In the genomic region with DNA sequence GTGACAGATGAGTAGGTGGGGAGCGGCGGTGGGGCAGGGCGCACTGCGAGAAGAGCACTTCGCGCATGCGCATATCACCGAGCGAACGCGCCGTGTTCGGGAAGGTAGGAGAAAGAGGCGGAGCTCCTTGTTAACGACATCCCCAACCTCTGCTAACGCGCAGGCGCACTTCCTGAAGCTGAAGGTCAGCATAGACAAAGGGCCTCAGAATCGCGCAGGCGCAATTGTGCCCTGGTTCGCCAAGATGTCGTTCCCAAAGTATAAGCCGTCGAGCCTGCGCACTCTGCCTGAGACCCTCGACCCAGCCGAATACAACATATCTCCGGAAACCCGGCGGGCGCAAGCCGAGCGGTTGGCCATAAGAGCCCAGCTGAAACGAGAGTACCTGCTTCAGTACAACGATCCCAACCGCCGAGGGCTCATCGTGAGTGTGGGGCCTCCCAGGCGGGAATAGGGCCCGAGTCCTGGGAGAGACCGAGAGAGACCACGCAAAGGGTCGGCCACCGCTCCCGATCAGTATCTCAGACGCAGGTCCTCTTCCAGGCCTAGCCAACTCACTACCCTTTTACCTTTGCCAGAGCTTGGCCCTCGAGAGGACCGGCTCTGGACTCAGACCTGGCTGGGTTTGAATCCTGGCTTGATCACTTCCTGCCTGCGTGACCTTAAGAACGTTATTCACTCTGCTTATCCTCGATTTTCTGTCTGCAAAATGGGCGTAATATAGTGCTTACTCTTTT, we compare ENCODE assay signal across 1 cellular context.
TF ChIP-seq lines count a peak whose summit lies in the region.

A gene (plus strand): TSS at position 221 of the 737 bp plus-strand sequence. CDS start 24 bp downstream, at position 245.

TF ChIP-seq in HepG2, 621 proteins besides CTCF, POLR2A, EP300 and RAD21 (continued from another document and continues in another):
- TF ChIP-seq, protein P1, sequence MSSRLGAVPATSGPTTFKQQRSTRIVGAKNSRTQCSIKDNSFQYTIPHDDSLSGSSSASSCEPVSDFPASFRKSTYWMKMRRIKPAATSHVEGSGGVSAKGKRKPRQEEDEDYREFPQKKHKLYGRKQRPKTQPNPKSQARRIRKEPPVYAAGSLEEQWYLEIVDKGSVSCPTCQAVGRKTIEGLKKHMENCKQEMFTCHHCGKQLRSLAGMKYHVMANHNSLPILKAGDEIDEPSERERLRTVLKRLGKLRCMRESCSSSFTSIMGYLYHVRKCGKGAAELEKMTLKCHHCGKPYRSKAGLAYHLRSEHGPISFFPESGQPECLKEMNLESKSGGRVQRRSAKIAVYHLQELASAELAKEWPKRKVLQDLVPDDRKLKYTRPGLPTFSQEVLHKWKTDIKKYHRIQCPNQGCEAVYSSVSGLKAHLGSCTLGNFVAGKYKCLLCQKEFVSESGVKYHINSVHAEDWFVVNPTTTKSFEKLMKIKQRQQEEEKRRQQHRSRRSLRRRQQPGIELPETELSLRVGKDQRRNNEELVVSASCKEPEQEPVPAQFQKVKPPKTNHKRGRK (CRISPR knock-in tag; IDR thresholded peaks at IDR 0.05): no peak
- TF ChIP-seq TBX3 (IDR thresholded peaks at IDR 0.05; ENCODE audit: borderline replicate concordance) (no peak), ZNF879 (CRISPR knock-in tag; IDR thresholded peaks at IDR 0.05) (no peak), ZNF543 (CRISPR knock-in tag; IDR thresholded peaks at IDR 0.05) (peak; percentile 81; the same call in 1 of the 2 replicates), ZNF598 (CRISPR knock-in tag; IDR thresholded peaks at IDR 0.05; ENCODE audit: borderline replicate concordance) (peak; percentile 97), ZNF563 (CRISPR knock-in tag; IDR thresholded peaks at IDR 0.05) (0 out of 2 replicates have a peak, but pooled peaks have one; percentile 52), IRF2 (CRISPR knock-in tag; IDR thresholded peaks at IDR 0.05) (no peak), NKX3-1 (CRISPR knock-in tag; IDR thresholded peaks at IDR 0.05) (no peak), ZNF619 (CRISPR knock-in tag; IDR thresholded peaks at IDR 0.05) (peak; percentile 84), HES4 (CRISPR knock-in tag; IDR thresholded peaks at IDR 0.05; ENCODE audit: borderline replicate concordance) (0 out of 2 replicates have a peak, but pooled peaks have one; percentile 30), SOX13 (IDR thresholded peaks at IDR 0.05) (no peak), SOX13 (CRISPR knock-in tag; conservative IDR thresholded peaks at IDR 0.05 in 1 of 2, IDR thresholded peaks at IDR 0.05 in 1 of 2) (no peak), HNF4A (CRISPR knock-in tag; IDR thresholded peaks at IDR 0.05) (no peak), TOE1 (CRISPR knock-in tag; IDR thresholded peaks at IDR 0.05) (no peak), ZNF432 (CRISPR knock-in tag; IDR thresholded peaks at IDR 0.05; ENCODE audit: borderline replicate concordance) (no peak)
- TF ChIP-seq, protein P2, sequence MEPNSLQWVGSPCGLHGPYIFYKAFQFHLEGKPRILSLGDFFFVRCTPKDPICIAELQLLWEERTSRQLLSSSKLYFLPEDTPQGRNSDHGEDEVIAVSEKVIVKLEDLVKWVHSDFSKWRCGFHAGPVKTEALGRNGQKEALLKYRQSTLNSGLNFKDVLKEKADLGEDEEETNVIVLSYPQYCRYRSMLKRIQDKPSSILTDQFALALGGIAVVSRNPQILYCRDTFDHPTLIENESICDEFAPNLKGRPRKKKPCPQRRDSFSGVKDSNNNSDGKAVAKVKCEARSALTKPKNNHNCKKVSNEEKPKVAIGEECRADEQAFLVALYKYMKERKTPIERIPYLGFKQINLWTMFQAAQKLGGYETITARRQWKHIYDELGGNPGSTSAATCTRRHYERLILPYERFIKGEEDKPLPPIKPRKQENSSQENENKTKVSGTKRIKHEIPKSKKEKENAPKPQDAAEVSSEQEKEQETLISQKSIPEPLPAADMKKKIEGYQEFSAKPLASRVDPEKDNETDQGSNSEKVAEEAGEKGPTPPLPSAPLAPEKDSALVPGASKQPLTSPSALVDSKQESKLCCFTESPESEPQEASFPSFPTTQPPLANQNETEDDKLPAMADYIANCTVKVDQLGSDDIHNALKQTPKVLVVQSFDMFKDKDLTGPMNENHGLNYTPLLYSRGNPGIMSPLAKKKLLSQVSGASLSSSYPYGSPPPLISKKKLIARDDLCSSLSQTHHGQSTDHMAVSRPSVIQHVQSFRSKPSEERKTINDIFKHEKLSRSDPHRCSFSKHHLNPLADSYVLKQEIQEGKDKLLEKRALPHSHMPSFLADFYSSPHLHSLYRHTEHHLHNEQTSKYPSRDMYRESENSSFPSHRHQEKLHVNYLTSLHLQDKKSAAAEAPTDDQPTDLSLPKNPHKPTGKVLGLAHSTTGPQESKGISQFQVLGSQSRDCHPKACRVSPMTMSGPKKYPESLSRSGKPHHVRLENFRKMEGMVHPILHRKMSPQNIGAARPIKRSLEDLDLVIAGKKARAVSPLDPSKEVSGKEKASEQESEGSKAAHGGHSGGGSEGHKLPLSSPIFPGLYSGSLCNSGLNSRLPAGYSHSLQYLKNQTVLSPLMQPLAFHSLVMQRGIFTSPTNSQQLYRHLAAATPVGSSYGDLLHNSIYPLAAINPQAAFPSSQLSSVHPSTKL (CRISPR knock-in tag; IDR thresholded peaks at IDR 0.05): peak; percentile 35
- TF ChIP-seq, protein P3, sequence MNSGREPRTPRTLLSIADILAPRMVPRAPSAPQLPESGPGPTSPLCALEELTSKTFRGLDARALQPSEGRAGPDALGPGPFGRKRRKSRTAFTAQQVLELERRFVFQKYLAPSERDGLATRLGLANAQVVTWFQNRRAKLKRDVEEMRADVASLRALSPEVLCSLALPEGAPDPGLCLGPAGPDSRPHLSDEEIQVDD (CRISPR knock-in tag; IDR thresholded peaks at IDR 0.05; ENCODE audit: borderline replicate concordance): no peak
- TF ChIP-seq, protein P4, sequence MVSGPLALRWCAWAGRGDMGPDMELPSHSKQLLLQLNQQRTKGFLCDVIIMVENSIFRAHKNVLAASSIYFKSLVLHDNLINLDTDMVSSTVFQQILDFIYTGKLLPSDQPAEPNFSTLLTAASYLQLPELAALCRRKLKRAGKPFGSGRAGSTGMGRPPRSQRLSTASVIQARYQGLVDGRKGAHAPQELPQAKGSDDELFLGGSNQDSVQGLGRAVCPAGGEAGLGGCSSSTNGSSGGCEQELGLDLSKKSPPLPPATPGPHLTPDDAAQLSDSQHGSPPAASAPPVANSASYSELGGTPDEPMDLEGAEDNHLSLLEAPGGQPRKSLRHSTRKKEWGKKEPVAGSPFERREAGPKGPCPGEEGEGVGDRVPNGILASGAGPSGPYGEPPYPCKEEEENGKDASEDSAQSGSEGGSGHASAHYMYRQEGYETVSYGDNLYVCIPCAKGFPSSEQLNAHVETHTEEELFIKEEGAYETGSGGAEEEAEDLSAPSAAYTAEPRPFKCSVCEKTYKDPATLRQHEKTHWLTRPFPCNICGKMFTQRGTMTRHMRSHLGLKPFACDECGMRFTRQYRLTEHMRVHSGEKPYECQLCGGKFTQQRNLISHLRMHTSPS (CRISPR knock-in tag; IDR thresholded peaks at IDR 0.05; ENCODE audit: low read depth): no peak
- TF ChIP-seq, protein P5, sequence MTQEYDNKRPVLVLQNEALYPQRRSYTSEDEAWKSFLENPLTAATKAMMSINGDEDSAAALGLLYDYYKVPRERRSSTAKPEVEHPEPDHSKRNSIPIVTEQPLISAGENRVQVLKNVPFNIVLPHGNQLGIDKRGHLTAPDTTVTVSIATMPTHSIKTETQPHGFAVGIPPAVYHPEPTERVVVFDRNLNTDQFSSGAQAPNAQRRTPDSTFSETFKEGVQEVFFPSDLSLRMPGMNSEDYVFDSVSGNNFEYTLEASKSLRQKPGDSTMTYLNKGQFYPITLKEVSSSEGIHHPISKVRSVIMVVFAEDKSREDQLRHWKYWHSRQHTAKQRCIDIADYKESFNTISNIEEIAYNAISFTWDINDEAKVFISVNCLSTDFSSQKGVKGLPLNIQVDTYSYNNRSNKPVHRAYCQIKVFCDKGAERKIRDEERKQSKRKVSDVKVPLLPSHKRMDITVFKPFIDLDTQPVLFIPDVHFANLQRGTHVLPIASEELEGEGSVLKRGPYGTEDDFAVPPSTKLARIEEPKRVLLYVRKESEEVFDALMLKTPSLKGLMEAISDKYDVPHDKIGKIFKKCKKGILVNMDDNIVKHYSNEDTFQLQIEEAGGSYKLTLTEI (CRISPR knock-in tag; conservative IDR thresholded peaks at IDR 0.05): no peak
- TF ChIP-seq, protein P6, sequence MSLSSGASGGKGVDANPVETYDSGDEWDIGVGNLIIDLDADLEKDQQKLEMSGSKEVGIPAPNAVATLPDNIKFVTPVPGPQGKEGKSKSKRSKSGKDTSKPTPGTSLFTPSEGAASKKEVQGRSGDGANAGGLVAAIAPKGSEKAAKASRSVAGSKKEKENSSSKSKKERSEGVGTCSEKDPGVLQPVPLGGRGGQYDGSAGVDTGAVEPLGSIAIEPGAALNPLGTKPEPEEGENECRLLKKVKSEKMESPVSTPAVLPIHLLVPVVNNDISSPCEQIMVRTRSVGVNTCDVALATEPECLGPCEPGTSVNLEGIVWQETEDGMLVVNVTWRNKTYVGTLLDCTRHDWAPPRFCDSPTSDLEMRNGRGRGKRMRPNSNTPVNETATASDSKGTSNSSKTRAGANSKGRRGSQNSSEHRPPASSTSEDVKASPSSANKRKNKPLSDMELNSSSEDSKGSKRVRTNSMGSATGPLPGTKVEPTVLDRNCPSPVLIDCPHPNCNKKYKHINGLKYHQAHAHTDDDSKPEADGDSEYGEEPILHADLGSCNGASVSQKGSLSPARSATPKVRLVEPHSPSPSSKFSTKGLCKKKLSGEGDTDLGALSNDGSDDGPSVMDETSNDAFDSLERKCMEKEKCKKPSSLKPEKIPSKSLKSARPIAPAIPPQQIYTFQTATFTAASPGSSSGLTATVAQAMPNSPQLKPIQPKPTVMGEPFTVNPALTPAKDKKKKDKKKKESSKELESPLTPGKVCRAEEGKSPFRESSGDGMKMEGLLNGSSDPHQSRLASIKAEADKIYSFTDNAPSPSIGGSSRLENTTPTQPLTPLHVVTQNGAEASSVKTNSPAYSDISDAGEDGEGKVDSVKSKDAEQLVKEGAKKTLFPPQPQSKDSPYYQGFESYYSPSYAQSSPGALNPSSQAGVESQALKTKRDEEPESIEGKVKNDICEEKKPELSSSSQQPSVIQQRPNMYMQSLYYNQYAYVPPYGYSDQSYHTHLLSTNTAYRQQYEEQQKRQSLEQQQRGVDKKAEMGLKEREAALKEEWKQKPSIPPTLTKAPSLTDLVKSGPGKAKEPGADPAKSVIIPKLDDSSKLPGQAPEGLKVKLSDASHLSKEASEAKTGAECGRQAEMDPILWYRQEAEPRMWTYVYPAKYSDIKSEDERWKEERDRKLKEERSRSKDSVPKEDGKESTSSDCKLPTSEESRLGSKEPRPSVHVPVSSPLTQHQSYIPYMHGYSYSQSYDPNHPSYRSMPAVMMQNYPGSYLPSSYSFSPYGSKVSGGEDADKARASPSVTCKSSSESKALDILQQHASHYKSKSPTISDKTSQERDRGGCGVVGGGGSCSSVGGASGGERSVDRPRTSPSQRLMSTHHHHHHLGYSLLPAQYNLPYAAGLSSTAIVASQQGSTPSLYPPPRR (CRISPR knock-in tag; IDR thresholded peaks at IDR 0.05; ENCODE audit: borderline replicate concordance): peak; percentile 52; the same call in 1 of the 2 replicates
- TF ChIP-seq, protein P7, sequence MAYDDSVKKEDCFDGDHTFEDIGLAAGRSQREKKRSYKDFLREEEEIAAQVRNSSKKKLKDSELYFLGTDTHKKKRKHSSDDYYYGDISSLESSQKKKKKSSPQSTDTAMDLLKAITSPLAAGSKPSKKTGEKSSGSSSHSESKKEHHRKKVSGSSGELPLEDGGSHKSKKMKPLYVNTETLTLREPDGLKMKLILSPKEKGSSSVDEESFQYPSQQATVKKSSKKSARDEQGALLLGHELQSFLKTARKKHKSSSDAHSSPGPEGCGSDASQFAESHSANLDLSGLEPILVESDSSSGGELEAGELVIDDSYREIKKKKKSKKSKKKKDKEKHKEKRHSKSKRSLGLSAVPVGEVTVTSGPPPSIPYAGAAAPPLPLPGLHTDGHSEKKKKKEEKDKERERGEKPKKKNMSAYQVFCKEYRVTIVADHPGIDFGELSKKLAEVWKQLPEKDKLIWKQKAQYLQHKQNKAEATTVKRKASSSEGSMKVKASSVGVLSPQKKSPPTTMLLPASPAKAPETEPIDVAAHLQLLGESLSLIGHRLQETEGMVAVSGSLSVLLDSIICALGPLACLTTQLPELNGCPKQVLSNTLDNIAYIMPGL (CRISPR knock-in tag; IDR thresholded peaks at IDR 0.05; ENCODE audit: borderline replicate concordance in 1 of 2, low read depth in 1 of 2): peak; percentile 36 to 76; a peak in 2 of 4 replicates
- TF ChIP-seq, protein P8, sequence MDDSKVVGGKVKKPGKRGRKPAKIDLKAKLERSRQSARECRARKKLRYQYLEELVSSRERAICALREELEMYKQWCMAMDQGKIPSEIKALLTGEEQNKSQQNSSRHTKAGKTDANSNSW (CRISPR knock-in tag; IDR thresholded peaks at IDR 0.05; ENCODE audit: borderline replicate concordance): no peak
- TF ChIP-seq, protein P9, sequence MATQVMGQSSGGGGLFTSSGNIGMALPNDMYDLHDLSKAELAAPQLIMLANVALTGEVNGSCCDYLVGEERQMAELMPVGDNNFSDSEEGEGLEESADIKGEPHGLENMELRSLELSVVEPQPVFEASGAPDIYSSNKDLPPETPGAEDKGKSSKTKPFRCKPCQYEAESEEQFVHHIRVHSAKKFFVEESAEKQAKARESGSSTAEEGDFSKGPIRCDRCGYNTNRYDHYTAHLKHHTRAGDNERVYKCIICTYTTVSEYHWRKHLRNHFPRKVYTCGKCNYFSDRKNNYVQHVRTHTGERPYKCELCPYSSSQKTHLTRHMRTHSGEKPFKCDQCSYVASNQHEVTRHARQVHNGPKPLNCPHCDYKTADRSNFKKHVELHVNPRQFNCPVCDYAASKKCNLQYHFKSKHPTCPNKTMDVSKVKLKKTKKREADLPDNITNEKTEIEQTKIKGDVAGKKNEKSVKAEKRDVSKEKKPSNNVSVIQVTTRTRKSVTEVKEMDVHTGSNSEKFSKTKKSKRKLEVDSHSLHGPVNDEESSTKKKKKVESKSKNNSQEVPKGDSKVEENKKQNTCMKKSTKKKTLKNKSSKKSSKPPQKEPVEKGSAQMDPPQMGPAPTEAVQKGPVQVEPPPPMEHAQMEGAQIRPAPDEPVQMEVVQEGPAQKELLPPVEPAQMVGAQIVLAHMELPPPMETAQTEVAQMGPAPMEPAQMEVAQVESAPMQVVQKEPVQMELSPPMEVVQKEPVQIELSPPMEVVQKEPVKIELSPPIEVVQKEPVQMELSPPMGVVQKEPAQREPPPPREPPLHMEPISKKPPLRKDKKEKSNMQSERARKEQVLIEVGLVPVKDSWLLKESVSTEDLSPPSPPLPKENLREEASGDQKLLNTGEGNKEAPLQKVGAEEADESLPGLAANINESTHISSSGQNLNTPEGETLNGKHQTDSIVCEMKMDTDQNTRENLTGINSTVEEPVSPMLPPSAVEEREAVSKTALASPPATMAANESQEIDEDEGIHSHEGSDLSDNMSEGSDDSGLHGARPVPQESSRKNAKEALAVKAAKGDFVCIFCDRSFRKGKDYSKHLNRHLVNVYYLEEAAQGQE (IDR thresholded peaks at IDR 0.05; ENCODE audit: borderline replicate concordance in 1 of 2, low read depth in 1 of 2, low read length in 2 of 2): peak in 1 of 2 experiments; percentile 51; a peak in 1 of 4 replicates
